19 cellular contexts compared by ENCODE assay signal in the genomic region with DNA sequence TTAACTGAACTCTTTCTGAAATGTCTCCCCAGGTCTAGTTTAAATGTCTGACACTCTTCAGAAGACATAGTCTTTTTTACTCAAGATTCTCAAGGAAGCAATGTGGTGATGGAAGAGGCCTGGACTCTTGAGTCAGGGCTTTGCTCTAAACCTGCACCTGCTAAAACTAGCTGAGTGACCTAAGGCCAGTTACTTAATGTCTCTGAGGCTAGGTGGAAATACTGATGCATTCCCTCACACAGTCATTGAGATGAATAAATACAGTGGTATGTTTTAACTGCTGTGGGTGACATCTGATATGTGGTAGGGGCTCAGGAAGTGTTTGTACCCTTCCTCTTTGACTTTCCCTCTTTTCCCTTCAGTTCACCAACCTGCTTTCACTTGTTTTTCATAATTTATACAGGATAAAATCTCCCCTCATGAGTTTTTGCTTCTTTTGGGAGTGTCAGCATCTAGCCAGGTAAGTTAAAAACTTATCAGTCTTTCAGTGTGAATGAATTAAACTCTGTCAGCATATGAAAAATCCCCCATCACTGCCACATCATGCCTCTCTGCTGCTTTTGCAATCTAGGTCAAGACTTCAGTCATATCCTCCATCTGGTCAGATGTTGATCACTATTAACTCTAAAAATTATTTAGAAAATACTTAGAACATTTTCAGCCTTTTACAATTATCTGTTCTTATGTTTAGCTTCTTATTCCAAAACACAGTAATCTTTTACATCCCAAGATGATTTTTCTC.
"Had no signal": no experiment of that assay in that cellular context is flagged by ENCODE, and none has a peak within 500 bp of the region (broad histone marks: within the 10 kb centered on the region; RNA-seq: fewer than 3 reads in every experiment).

No MANE protein-coding gene starts in this region.

- DNase-seq: activated CD8-positive, alpha-beta memory T cell treated with anti-CD3 and anti-CD28 coated beads for 24 hours; activated effector memory CD4-positive, alpha-beta T cell treated with anti-CD3 and anti-CD28 coated beads, Interleukin-2, amount 50 U/mL, for 16 hours; amygdala; body of pancreas; central memory CD4-positive, alpha-beta T cell; colonic mucosa; esophagus squamous epithelium; hippocampal formation; kidney; mesendoderm; nucleus accumbens; posterior cingulate gyrus; retina; stimulated activated CD4-positive, alpha-beta T cell treated with anti-CD3 and anti-CD28 coated beads, Interleukin-4, amount 100 ng/mL, for 1 hour; stimulated activated naive CD4-positive, alpha-beta T cell; T-helper 9 cell had no signal

- H3K4me3 ChIP-seq: body of pancreas, colonic mucosa, esophagus squamous epithelium, SK-N-MC had no signal

- H3K27ac ChIP-seq: body of pancreas, colonic mucosa, SK-N-MC had no signal

- H3K36me3 ChIP-seq: colonic mucosa, esophagus squamous epithelium had no signal

- H3K27me3 ChIP-seq: body of pancreas, colonic mucosa, esophagus squamous epithelium had no signal

- H3K9me3 Mint-ChIP-seq: activated naive CD4-positive, alpha-beta T cell treated with anti-CD3 and anti-CD28 coated beads, Interleukin-2, amount 50 U/mL, for 24 hours; nephron had no signal

- H3K9me3 ChIP-seq: body of pancreas, colonic mucosa, esophagus squamous epithelium had no signal

- H3K4me1 ChIP-seq: body of pancreas, colonic mucosa had no signal

- H3K27ac Mint-ChIP-seq: activated naive CD4-positive, alpha-beta T cell treated with anti-CD3 and anti-CD28 coated beads, Interleukin-2, amount 50 U/mL, for 24 hours; nephron had no signal

- H3K4me3 Mint-ChIP-seq: activated naive CD4-positive, alpha-beta T cell treated with anti-CD3 and anti-CD28 coated beads, Interleukin-2, amount 50 U/mL, for 24 hours; nephron had no signal

- H3K4me1 Mint-ChIP-seq: activated naive CD4-positive, alpha-beta T cell treated with anti-CD3 and anti-CD28 coated beads, Interleukin-2, amount 50 U/mL, for 24 hours; nephron had no signal

- ATAC-seq: body of pancreas had no signal
